1 cellular context compared by ENCODE assay signal in genomic region chr17:50095626-50096037, GRCh38.
TF ChIP-seq lines count a peak whose summit lies in the region.

No MANE protein-coding gene starts in this region.

TF ChIP-seq in H1, 55 proteins besides CTCF, POLR2A, EP300 and RAD21:
- no peak for TF ChIP-seq GABPA (IDR thresholded peaks at IDR 0.05; ENCODE audit: borderline replicate concordance, insufficient read depth, low read length)
- no peak for TF ChIP-seq SAP30 (IDR thresholded peaks at IDR 0.05; ENCODE audit: insufficient read depth, insufficient replicate concordance, low read length)
- TF ChIP-seq BACH1 (IDR thresholded peaks at IDR 0.05; ENCODE audit: low read length): no peak
- TF ChIP-seq SP4 (IDR thresholded peaks at IDR 0.05; ENCODE audit: low read length): no peak
- no peak for TF ChIP-seq EGR1 (IDR thresholded peaks at IDR 0.05; ENCODE audit: borderline replicate concordance, low read depth, low read length)
- no peak for TF ChIP-seq POU5F1 (IDR thresholded peaks at IDR 0.05; ENCODE audit: low read depth, low read length)
- 0 out of 2 replicates have a peak, but pooled peaks have one; percentile 25 for TF ChIP-seq PHF8 (conservative IDR thresholded peaks at IDR 0.05; ENCODE audit: low read depth, low read length)
- peak; percentile 59 to 60; a peak in 1 of 4 replicates for TF ChIP-seq SIN3A (conservative IDR thresholded peaks at IDR 0.05 in 1 of 2, IDR thresholded peaks at IDR 0.05 in 1 of 2; ENCODE audit: low read depth in 1 of 2, low read length in 2 of 2)
- TF ChIP-seq CTBP2 (IDR thresholded peaks at IDR 0.05; ENCODE audit: borderline replicate concordance, insufficient read depth, insufficient read length, low read length): no peak
- peak; percentile 35; the same call in 1 of the 2 replicates for TF ChIP-seq SUZ12 (IDR thresholded peaks at IDR 0.05; ENCODE audit: low read length)
TF ChIP-seq in H1: peak in this region for 3.
